ENCODE assay signal across 8 cellular contexts in genomic region chr7:44847509-44847919, GRCh38. TPM values are rescaled to one million over a fixed set of nuclear protein-coding genes. Genes with fewer than 3 reads are reported as not detected.
DNase-seq lines count a peak whose midpoint lies in the region; ATAC-seq, FAIRE-seq and TF ChIP-seq lines count a peak whose summit lies in the region.

No MANE protein-coding gene starts in this region.

- POLR2A ChIA-PET in A673 (lab: Charles Lee; ENCODE audit: low non-redundant PET) = interaction anchor here (0.6 to 1.2 kb wide), 2 partner anchors 10 to 241 kb away, joined by 7 to 8 read pairs; no protein-coding TSS in a partner anchor

- TF ChIP-seq CTCF in A673 (conservative IDR thresholded peaks at IDR 0.05; ENCODE audit: low read depth, low read length) = peak; percentile 80
- TF ChIP-seq CTCF in kidney (IDR thresholded peaks at IDR 0.05; ENCODE audit: borderline replicate concordance, extremely low read depth, insufficient read depth) = peak; percentile 60

- H3K36me3 ChIP-seq in A673 (ENCODE audit: insufficient read depth, low read length, poor library complexity, severe bottlenecking) (peaks cover 3% of the 10 kb centered on the region), kidney (ENCODE audit: control insufficient read depth in 1 of 2, insufficient read depth in 2 of 2, low read length in 2 of 2) (peaks cover 0 to 1% of the 10 kb centered on the region in 2 donors)

- CTCF ChIA-PET in A673 (lab: Charles Lee) = interaction anchor here (0.5 to 0.6 kb wide), 4 partner anchors 12 to 71 kb away, joined by 3 to 5 read pairs (median 4); no protein-coding TSS in a partner anchor

- H3K4me3 ChIP-seq in A673 (ENCODE audit: low read depth, low read length, poor library complexity, severe bottlenecking) = peak overlapping the region; percentile 77
- peak overlapping the region; percentile 98 to 100 for H3K4me3 ChIP-seq in kidney (ENCODE audit: low read length in 2 of 2)

- no peaks in the 10 kb centered on the region for H3K27me3 ChIP-seq in A673 (replicated peaks; ENCODE audit: insufficient read depth, low read depth, low read length, poor library complexity)

- H3K27ac ChIP-seq in A673 (ENCODE audit: low read depth, low read length, poor library complexity, severe bottlenecking) (peak overlapping the region; percentile 98), kidney (ENCODE audit: low read depth in 2 of 2, low read length in 2 of 2) (peak overlapping the region; percentile 96 to 98)

- ATAC-seq in GM18519 (IDR thresholded peaks at IDR 0.05; ENCODE audit: low FRiP score, unreplicated experiment) (peak; percentile 42), HG03064 (IDR thresholded peaks at IDR 0.05; ENCODE audit: low read depth, unreplicated experiment) (peak; percentile 59)
- peak; percentile 64 to 72 for ATAC-seq in activated CD4-positive, CD25-positive, alpha-beta regulatory T cell treated with anti-CD3 and anti-CD28 coated beads, Interleukin-2, amount 50 U/mL, for 24 hours

- intact Hi-C loops in A673 (cut with micrococcal nuclease; ENCODE audit: unreplicated experiment) (loop anchor here (1.0 to 2.0 kb wide), 2 partner anchors 50 to 259 kb away; no protein-coding TSS in a partner anchor), kidney (cut with DNase I) (loop anchor here (10.0 kb wide), 1 partner anchor 263 kb away; the partner anchor contains the start of gene TMED4)

- H3K9ac ChIP-seq in kidney (ENCODE audit: low read length in 2 of 2) = peak overlapping the region; percentile 97 to 100

- H3K9me3 ChIP-seq in A673 (ENCODE audit: low read depth, low read length, poor library complexity, severe bottlenecking) = no peaks in the 10 kb centered on the region
- no peaks in the 10 kb centered on the region for H3K9me3 ChIP-seq in kidney (ENCODE audit: control insufficient read depth in 1 of 2, low read length in 2 of 2)

- peaks cover 20% of the 10 kb centered on the region for H3K4me1 ChIP-seq in A673 (ENCODE audit: insufficient read depth, low read length, poor library complexity, severe bottlenecking)
- H3K4me1 ChIP-seq in kidney (ENCODE audit: control insufficient read depth in 1 of 2, insufficient read depth in 1 of 2, low read depth in 1 of 2, low read length in 2 of 2) = peaks cover 4 to 8% of the 10 kb centered on the region in 2 donors

- FAIRE-seq in kidney (lab: Jason Lieb, UNC) = no peak

- DNase-seq in A673 (ENCODE audit: low spot score) = peak; percentile 91
- DNase-seq in NCI-H2171 treated with DMSO at 0.1 percent for 48 hours (lab: John Stamatoyannopoulos, UW) = peak; percentile 90
- DNase-seq in central memory CD4-positive, alpha-beta T cell = peak; percentile 89
- DNase-seq in kidney = peak; percentile 96
- DNase-seq in stimulated activated CD4-positive, alpha-beta T cell treated with anti-CD3 and anti-CD28 coated beads, Interleukin-12 subunit alpha, Interleukin-12 subunit beta, amount 100 ng/mL, for 48 hours (ENCODE audit: low read depth in 2 of 3, low spot score in 1 of 3) = peak; percentile 74 to 80 (median 76)

- BruUV-seq in A673 (replicated peaks; lab: Mats Ljungman, UMichigan) = TSS peak; percentile 50

RNA-seq across cellular contexts. Expression of gene H2AZ2, which starts 0.4 kb away (rescaled TPM):
- 272 and 291 TPM in 2 replicates for total RNA-seq in A673 (2021)
- total RNA-seq in kidney = 140 TPM
- 121 TPM for polyA plus RNA-seq in kidney (ENCODE audit: insufficient read depth, low read depth, low replicate concordance)

RNA-seq across cellular contexts. Expression of gene PURB, which starts 37.8 kb away (rescaled TPM):
- total RNA-seq in A673 (2021) (25.3 and 27.4 TPM in 2 replicates), kidney (25.3 TPM)
- 7.7 TPM for polyA plus RNA-seq in kidney (ENCODE audit: insufficient read depth, low read depth, low replicate concordance)

RNA-seq across cellular contexts. Expression of gene PPIA, which starts 51.0 kb away (rescaled TPM):
- 2,816 and 3,047 TPM in 2 replicates for total RNA-seq in A673 (2021)
- 1,143 TPM for total RNA-seq in kidney
- 2,940 TPM for polyA plus RNA-seq in kidney (ENCODE audit: insufficient read depth, low read depth, low replicate concordance)

Comparison
In these comparisons a context has a peak if more than half of its experiments do, and no peak if none do; other contexts are left out.
1. Peak in every context shown above with its lines: DNase-seq, ATAC-seq, H3K4me3 ChIP-seq and H3K27ac ChIP-seq.